Comparison of ENCODE assay signal across 2 cellular contexts in genomic region chr15:74506515-74506840, GRCh38.
TF ChIP-seq lines count a peak whose summit lies in the region.

No MANE protein-coding gene starts in this region.

TF ChIP-seq in HEK293, 187 proteins besides CTCF, POLR2A, EP300 and RAD21 (continued from another document):
- TF ChIP-seq ZNF18 (tag by site-specific recombination; IDR thresholded peaks at IDR 0.05) = no peak

TF ChIP-seq in K562, 482 proteins besides CTCF, POLR2A, EP300 and RAD21:
- 0 out of 2 replicates have a peak, but pooled peaks have one; percentile 28 for TF ChIP-seq ZNF121 (CRISPR knock-in tag; conservative IDR thresholded peaks at IDR 0.05)
- TF ChIP-seq PHB2 (IDR thresholded peaks at IDR 0.05; ENCODE audit: low read depth) = no peak
